8 cellular contexts compared by ENCODE assay signal in genomic region chr14:74302160-74302628, GRCh38. TPM values are rescaled to one million over a fixed set of nuclear protein-coding genes. Genes with fewer than 3 reads are reported as not detected.
DNase-seq lines count a peak whose midpoint lies in the region; ATAC-seq and TF ChIP-seq lines count a peak whose summit lies in the region.

No MANE protein-coding gene starts in this region.

- TF ChIP-seq CTCF in GM13977 (IDR thresholded peaks at IDR 0.05; ENCODE audit: extremely low read depth, insufficient read depth, missing control alignments) (peak; percentile 38), OCI-LY3 (IDR thresholded peaks at IDR 0.05; ENCODE audit: low read depth, low read length) (peak; percentile 46), MCF 10A (IDR thresholded peaks at IDR 0.05; ENCODE audit: unreplicated experiment) (peak; percentile 22), smooth muscle cell (IDR thresholded peaks at IDR 0.05; ENCODE audit: borderline replicate concordance, insufficient read depth, poor library complexity, severe bottlenecking) (peak; percentile 33)

- H3K4me3 ChIP-seq in OCI-LY3 (ENCODE audit: low read length) = peak overlapping the region; percentile 90
- H3K4me3 ChIP-seq in smooth muscle cell = peak overlapping the region; percentile 73

- peak; percentile 38 for ATAC-seq in HG03280 (IDR thresholded peaks at IDR 0.05; ENCODE audit: unreplicated experiment)

- H3K79me2 ChIP-seq in OCI-LY3 (ENCODE audit: low read length) (peaks cover 28% of the 10 kb centered on the region), smooth muscle cell (ENCODE audit: low read depth) (peaks cover 24% of the 10 kb centered on the region)

- peaks cover 13% of the 10 kb centered on the region for H3K36me3 Mint-ChIP-seq in MCF 10A (ENCODE audit: insufficient read depth, unreplicated experiment)

- H3K4me2 ChIP-seq in OCI-LY3 (ENCODE audit: low read length) (peak overlapping the region; percentile 71), smooth muscle cell (peak overlapping the region; percentile 85)

- no peaks in the 10 kb centered on the region for H3K9me3 ChIP-seq in OCI-LY3 (ENCODE audit: insufficient read depth, low read length)
- no peaks in the 10 kb centered on the region for H3K9me3 ChIP-seq in smooth muscle cell (replicated peaks; ENCODE audit: low read depth)

- peak overlapping the region; percentile 99 for H3K4me3 Mint-ChIP-seq in MCF 10A (ENCODE audit: unreplicated experiment)

- DNase-seq in Ammon's horn (ENCODE audit: low spot score) = peak; percentile 52
- peak; percentile 67 for DNase-seq in GM13977 (ENCODE audit: low spot score)
- DNase-seq in MCF 10A (ENCODE audit: unreplicated experiment) = peak; percentile 49
- peak; percentile 40 for DNase-seq in iPS-NIHi11 (ENCODE audit: low spot score)
- DNase-seq in smooth muscle cell (lab: John Stamatoyannopoulos, UW; ENCODE audit: unreplicated experiment) = no peak
- DNase-seq in stimulated activated CD8-positive, alpha-beta memory T cell treated with anti-CD3 and anti-CD28 coated beads, Interleukin-4, amount 100 ng/mL, for 48 hours = no peak

- TSS peak; percentile 48 for BruUV-seq in MCF 10A (replicated peaks; lab: Mats Ljungman, UMichigan)

- no peaks in the 10 kb centered on the region for H3K27me3 Mint-ChIP-seq in MCF 10A (ENCODE audit: insufficient read depth, unreplicated experiment)

- 1% methylated on average over 6 of the region's 6 CpGs for WGBS in smooth muscle cell (ENCODE audit: low lambda C conversion rate)

- CTCF ChIA-PET in MCF 10A (lab: Yijun Ruan, JAX) = interaction anchor here (0.6 to 1.5 kb wide), 6 partner anchors 45 to 1883 kb away, joined by 3 to 4 read pairs (median 4); no protein-coding TSS in a partner anchor

- H3K27ac Mint-ChIP-seq in MCF 10A (ENCODE audit: low read depth, unreplicated experiment) = peak overlapping the region; percentile 81

- H3K27me3 ChIP-seq in OCI-LY3 (ENCODE audit: low read depth, low read length) = no peaks in the 10 kb centered on the region
- H3K27me3 ChIP-seq in smooth muscle cell (ENCODE audit: low read depth) = no peaks in the 10 kb centered on the region

- peaks cover 10% of the 10 kb centered on the region for H3K36me3 ChIP-seq in OCI-LY3 (replicated peaks; ENCODE audit: low read depth, low read length)
- no peaks in the 10 kb centered on the region for H3K36me3 ChIP-seq in smooth muscle cell (ENCODE audit: low read depth)

- in situ Hi-C loops in GM13977 (cut with MboI; ENCODE audit: low pct_unique_long_range_greater_than_20kb, low sequenced_read_pairs, unreplicated experiment) = no loop called here

- peaks cover 11% of the 10 kb centered on the region for H3K4me1 Mint-ChIP-seq in MCF 10A (ENCODE audit: insufficient read depth, unreplicated experiment)

- H4K20me1 ChIP-seq in OCI-LY3 (ENCODE audit: insufficient read depth, low read length) (no peaks in the 10 kb centered on the region; the same call in 1 of the 2 replicates), smooth muscle cell (ENCODE audit: low read depth) (peaks cover 37% of the 10 kb centered on the region)

- peak overlapping the region; percentile 61 for H3K27ac ChIP-seq in OCI-LY3 (ENCODE audit: low read length)
- H3K27ac ChIP-seq in smooth muscle cell (ENCODE audit: low read depth) = peak overlapping the region; percentile 30

- H3F3A ChIP-seq in smooth muscle cell (ENCODE audit: low read depth) = no peaks in the 10 kb centered on the region

- no peaks in the 10 kb centered on the region for H3K9me3 Mint-ChIP-seq in MCF 10A (ENCODE audit: unreplicated experiment)

- POLR2A ChIA-PET in MCF 10A (lab: Yijun Ruan, JAX) = interaction anchor here (0.6 to 3.1 kb wide), 10 partner anchors 9 to 703 kb away, joined by 3 to 12 read pairs (median 3); partner anchors contain the start of genes AREL1, BBOF1, ENTPD5 and FCF1

- peak overlapping the region; percentile 77 for H3K9ac ChIP-seq in OCI-LY3 (ENCODE audit: low read length)
- peak overlapping the region; percentile 48 for H3K9ac ChIP-seq in smooth muscle cell (ENCODE audit: low read depth)

- H2AFZ ChIP-seq in OCI-LY3 (ENCODE audit: low read depth, low read length) = peak overlapping the region; percentile 77
- peak overlapping the region; percentile 97 for H2AFZ ChIP-seq in smooth muscle cell (ENCODE audit: low read depth)

- H3K4me1 ChIP-seq in OCI-LY3 (ENCODE audit: low read length) = peaks cover 10% of the 10 kb centered on the region
- peaks cover 3% of the 10 kb centered on the region for H3K4me1 ChIP-seq in smooth muscle cell (ENCODE audit: low read depth)

- intact Hi-C loops in MCF 10A (cut with micrococcal nuclease) = no loop called here

RNA-seq across cellular contexts. Expression of gene ABCD4, which starts 0.5 kb away (rescaled TPM):
- total RNA-seq in MCF 10A (2022) = 26.6 and 30.8 TPM in 2 replicates
- total RNA-seq in smooth muscle cell = 19.3 and 28.0 TPM in 2 replicates
- 33.8 and 46.3 TPM in 2 replicates for polyA plus RNA-seq in smooth muscle cell

RNA-seq across cellular contexts. Expression of gene VRTN, which starts 46.1 kb away (rescaled TPM):
- not detected in 2 replicates for total RNA-seq in MCF 10A (2022)
- total RNA-seq in smooth muscle cell = 0.81 TPM in 1 of 2 replicates, not detected in the other
- polyA plus RNA-seq in smooth muscle cell = not detected in 2 replicates

Comparison
In these comparisons a context has a peak if more than half of its experiments do, and no peak if none do; other contexts are left out.
1. DNase-seq: peak in Ammon's horn (single experiment), GM13977 (single experiment), MCF 10A (single experiment) and iPS-NIHi11 (single experiment); none in smooth muscle cell (single experiment) and stimulated activated CD8-positive, alpha-beta memory T cell treated with anti-CD3 and anti-CD28 coated beads, Interleukin-4, amount 100 ng/mL, for 48 hours (single experiment).
2. Peak in every context shown above with its lines, with median percentiles within 50 percentile points of each other: CTCF ChIP-seq.